ENCODE assay signal across 22 cellular contexts in the genomic region with DNA sequence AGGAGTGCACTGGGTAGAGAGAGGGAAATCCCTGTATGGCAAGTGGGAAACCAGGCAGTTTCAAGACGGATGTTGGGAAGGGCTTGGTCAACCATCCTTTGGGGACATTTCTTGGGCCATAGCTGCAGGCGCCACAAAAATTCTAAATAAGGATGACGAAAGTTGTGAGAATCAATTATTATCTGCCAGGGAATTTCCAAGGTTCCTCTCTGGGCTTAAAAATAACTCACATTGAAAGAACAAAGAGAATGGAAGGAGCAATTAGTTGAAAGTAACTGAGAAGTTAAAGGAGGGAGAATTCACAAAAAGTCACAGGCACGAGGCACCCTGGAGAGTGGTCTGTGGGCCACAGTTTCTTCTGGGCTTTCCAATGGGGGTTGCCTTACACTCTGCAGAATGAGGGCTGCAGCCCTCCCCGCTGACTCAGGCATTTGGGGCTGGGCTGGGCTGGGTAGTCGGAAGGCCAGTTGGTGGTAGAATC.
A peak's percentile ranks its signal among the peaks of the same experiment; 100 is the strongest.
DNase-seq lines count a peak whose midpoint lies in the region; ATAC-seq and TF ChIP-seq lines count a peak whose summit lies in the region.
"Had no signal": no experiment of that assay in that cellular context is flagged by ENCODE, and none has a peak within 500 bp of the region (broad histone marks: within the 10 kb centered on the region; RNA-seq: fewer than 3 reads in every experiment).

No MANE protein-coding gene starts in this region.

- no peak for TF ChIP-seq EP300 in stomach (IDR thresholded peaks at IDR 0.05)

- H3K27me3 ChIP-seq in dorsolateral prefrontal cortex (no peaks in the 10 kb centered on the region), stomach (no peaks in the 10 kb centered on the region)
- H3K27me3 ChIP-seq: sigmoid colon, tibial artery had no signal

- H3K4me3 ChIP-seq in fibroblast of villous mesenchyme (ENCODE audit: low read depth, low read length) (no peak overlapping the region), dorsolateral prefrontal cortex (no peak overlapping the region), stomach (no peak overlapping the region)
- H3K4me3 ChIP-seq: mucosa of descending colon, sigmoid colon, tibial artery had no signal

- H3K9me3 ChIP-seq in stomach: no peaks in the 10 kb centered on the region
- H3K9me3 ChIP-seq: mucosa of descending colon, sigmoid colon, tibial artery had no signal

- H3K27ac ChIP-seq in dorsolateral prefrontal cortex (no peak overlapping the region), stomach (no peak overlapping the region)
- H3K27ac ChIP-seq: tibial artery had no signal

- peak; percentile 77 for DNase-seq in GM13977 (ENCODE audit: low spot score)
- DNase-seq in fibroblast of villous mesenchyme (ENCODE audit: low read depth): peak; percentile 15
- DNase-seq in dorsolateral prefrontal cortex: no peak
- DNase-seq in HPDE6-E6E7 (ENCODE audit: extremely low spot score): no peak
- no peak for DNase-seq in stomach
- DNase-seq: activated CD8-positive, alpha-beta memory T cell treated with anti-CD3 and anti-CD28 coated beads, Interleukin-2, amount 10 ng/mL, durations not matched to agents 7 days and 5 days; activated effector memory CD4-positive, alpha-beta T cell treated with Interleukin-2 at 50 U/mL for 16 hours; amniotic stem cell; islet precursor cell; NCI-H2081; NCI-H69; occipital lobe; sigmoid colon; stimulated activated CD4-positive, alpha-beta T cell treated with anti-CD3 and anti-CD28 coated beads, Interleukin-4, amount 100 ng/mL, for 1 hour; stimulated activated CD8-positive, alpha-beta memory T cell treated with anti-CD3 and anti-CD28 coated beads, Interleukin-4, amount 100 ng/mL, for 48 hours; SW 1271; tibial artery had no signal

- intact Hi-C loops in dorsolateral prefrontal cortex (cut with DNase I) (no loop called here), stomach (cut with DNase I; ENCODE audit: low total_unique reads) (no loop called here)

- WGBS in stomach, 5 donors: 77 to 91% (median 85%) methylated on average over 6 of the region's 6 CpGs

- H3K36me3 ChIP-seq in stomach: peaks cover 0 to 30% (median 22%) of the 10 kb centered on the region in 4 donors

- ATAC-seq in GM19463 (IDR thresholded peaks at IDR 0.05; ENCODE audit: unreplicated experiment): peak; percentile 81
- ATAC-seq in HG02870 (IDR thresholded peaks at IDR 0.05; ENCODE audit: unreplicated experiment): peak; percentile 44
- no peak for ATAC-seq in GM18505 (IDR thresholded peaks at IDR 0.05; ENCODE audit: unreplicated experiment)
- ATAC-seq: activated CD8-positive, alpha-beta memory T cell treated with anti-CD3 and anti-CD28 coated beads, Interleukin-2, amount 10 ng/mL, durations not matched to agents 7 days and 5 days; mucosa of descending colon; WTC11 had no signal

- H3K4me1 ChIP-seq in stomach: peaks cover 0 to 2% (median 0%) of the 10 kb centered on the region in 4 donors

- TF ChIP-seq CTCF in GM13977 (IDR thresholded peaks at IDR 0.05; ENCODE audit: extremely low read depth, insufficient read depth, missing control alignments) (no peak), fibroblast of villous mesenchyme (IDR thresholded peaks at IDR 0.05; ENCODE audit: insufficient read depth, low read depth, low read length) (no peak), dorsolateral prefrontal cortex (IDR thresholded peaks at IDR 0.05 in 54 of 56, conservative IDR thresholded peaks at IDR 0.05 in 2 of 56; ENCODE audit: low read depth in 1 of 56, partially characterized antibody in 56 of 56) (no peak), stomach (IDR thresholded peaks at IDR 0.05) (no peak)

- in situ Hi-C loops in GM13977 (cut with MboI; ENCODE audit: low pct_unique_long_range_greater_than_20kb, low sequenced_read_pairs, unreplicated experiment): no loop called here

- TF ChIP-seq POLR2A in GM18505 (IDR thresholded peaks at IDR 0.05; ENCODE audit: borderline replicate concordance, extremely low read depth, insufficient read depth, insufficient read length) (no peak), stomach (IDR thresholded peaks at IDR 0.05) (no peak)

Comparison
In these comparisons a context has a peak if more than half of its experiments do, and no peak if none do; other contexts are left out.
1. DNase-seq: peak in GM13977 (single experiment) and fibroblast of villous mesenchyme (single experiment); none in dorsolateral prefrontal cortex (0 of 10), HPDE6-E6E7 (single experiment) and stomach (single experiment).